In genomic region chr17:76469991-76470739, GRCh38 we compare ENCODE assay signal across 23 cellular contexts. TPM values are rescaled to one million over a fixed set of nuclear protein-coding genes. Genes with fewer than 3 reads are reported as not detected.
A peak's percentile ranks its signal among the peaks of the same experiment; 100 is the strongest.
DNase-seq lines count a peak whose midpoint lies in the region; ATAC-seq, FAIRE-seq and TF ChIP-seq lines count a peak whose summit lies in the region.
"Had no signal": no experiment of that assay in that cellular context is flagged by ENCODE, and none has a peak within 500 bp of the region (broad histone marks: within the 10 kb centered on the region; RNA-seq: fewer than 3 reads in every experiment).

No MANE protein-coding gene starts in this region.

- no peak overlapping the region for H3K4me2 ChIP-seq in IMR-90 (ENCODE audit: low read depth, low read length)
- H3K4me2 ChIP-seq in HepG2 (ENCODE audit: low read depth, low read length): no peak overlapping the region
- H3K4me2 ChIP-seq: SK-N-SH had no signal

- BruUV-seq in IMR-90 (replicated peaks; lab: Mats Ljungman, UMichigan) (no TSS peak), HepG2 (replicated peaks; lab: Mats Ljungman, UMichigan) (no TSS peak)

- H2BK20ac ChIP-seq in IMR-90 (ENCODE audit: low read depth, low read length): no peak overlapping the region

- H2BK15ac ChIP-seq in IMR-90 (ENCODE audit: low read depth, low read length): no peak overlapping the region

- CTCF ChIA-PET in activated naive CD4-positive, alpha-beta T cell treated with anti-CD3 and anti-CD28 coated beads, Interleukin-2, amount 10 ng/mL, durations not matched to agents 7 days and 5 days (lab: Charles Lee): interaction anchor here (1.8 kb wide), 1 partner anchor 36 kb away, joined by 5 read pairs; no protein-coding TSS in a partner anchor
- CTCF ChIA-PET in IMR-90 (lab: Yijun Ruan, JAX): no interaction called here
- CTCF ChIA-PET in HepG2 (lab: Yijun Ruan, JAX; ENCODE audit: low intra/inter-chr PET ratio, low total read pairs): no interaction called here

- H3K4ac ChIP-seq in IMR-90 (ENCODE audit: low read depth, low read length): no peak overlapping the region

- H3K4me1 Mint-ChIP-seq in activated naive CD4-positive, alpha-beta T cell treated with anti-CD3 and anti-CD28 coated beads, Interleukin-2, amount 10 ng/mL, durations not matched to agents 7 days and 5 days: peaks cover 6% of the 10 kb centered on the region
- H3K4me1 Mint-ChIP-seq in stimulated activated naive B cell treated with anti-CD40 and anti-IgM and Interleukin-4, amounts not matched to agents 10 μg/mL and 1 μg/mL and 100 μg/mL, for 72 hours: peaks cover 30 to 54% of the 10 kb centered on the region in 2 donors

- ATAC-seq in activated naive CD4-positive, alpha-beta T cell treated with anti-CD3 and anti-CD28 coated beads, Interleukin-2, amount 50 U/mL, for 72 hours: no peak
- ATAC-seq in IMR-90 (ENCODE audit: low read depth) (no peak), HepG2 (peak; percentile 2; the same call in 1 of the 3 replicates), GM19397 (IDR thresholded peaks at IDR 0.05; ENCODE audit: unreplicated experiment) (no peak)
- ATAC-seq in stimulated activated naive B cell treated with anti-CD40 and anti-IgM and Interleukin-4, amounts not matched to agents 10 μg/mL and 1 μg/mL and 100 μg/mL, for 72 hours (replicated peaks): no peak

- peaks cover 0 to 5% of the 10 kb centered on the region in 2 donors for H3K36me3 Mint-ChIP-seq in activated naive CD4-positive, alpha-beta T cell treated with anti-CD3 and anti-CD28 coated beads, Interleukin-2, amount 50 U/mL, for 72 hours
- H3K36me3 Mint-ChIP-seq in activated naive CD4-positive, alpha-beta T cell treated with anti-CD3 and anti-CD28 coated beads, Interleukin-2, amount 10 ng/mL, durations not matched to agents 7 days and 5 days: peaks cover 5% of the 10 kb centered on the region
- peaks cover 29 to 33% of the 10 kb centered on the region in 2 donors for H3K36me3 Mint-ChIP-seq in stimulated activated naive B cell treated with anti-CD40 and anti-IgM and Interleukin-4, amounts not matched to agents 10 μg/mL and 1 μg/mL and 100 μg/mL, for 72 hours

- TF ChIP-seq RAD21 in IMR-90 (IDR thresholded peaks at IDR 0.05; ENCODE audit: low read length): no peak
- no peak for TF ChIP-seq RAD21 in HepG2 (CRISPR knock-in tag; IDR thresholded peaks at IDR 0.05)

- H2BK5ac ChIP-seq in IMR-90 (ENCODE audit: low read depth, low read length, poor library complexity, severe bottlenecking): no peak overlapping the region

- no peak overlapping the region for H4K91ac ChIP-seq in IMR-90 (ENCODE audit: insufficient read depth, low read depth, low read length)

- FAIRE-seq in HepG2 (lab: Jason Lieb, UNC): no peak
- FAIRE-seq: H54, RCC 7860 had no signal

- TF ChIP-seq POLR2A in IMR-90 (IDR thresholded peaks at IDR 0.05; ENCODE audit: low read depth, low read length) (no peak), HepG2 (IDR thresholded peaks at IDR 0.05; ENCODE audit: insufficient read depth in 1 of 2, low read depth in 2 of 2, low read length in 2 of 2) (no peak)

- H3K4me3 ChIP-seq in IMR-90 (ENCODE audit: insufficient read depth, low read depth, low read length): no peak overlapping the region
- no peak overlapping the region for H3K4me3 ChIP-seq in HepG2 (replicated peaks in 1 of 3; ENCODE audit: insufficient read depth in 1 of 3, low read depth in 2 of 3, low read length in 3 of 3)
- H3K4me3 ChIP-seq: MG63 had no signal

- no peaks in the 10 kb centered on the region for H3K9me1 ChIP-seq in IMR-90 (ENCODE audit: insufficient read depth, low read length)

- no peaks in the 10 kb centered on the region for H4K20me1 ChIP-seq in IMR-90 (ENCODE audit: insufficient read depth, low read length)
- no peaks in the 10 kb centered on the region for H4K20me1 ChIP-seq in HepG2 (ENCODE audit: insufficient read depth, low read length)

- intact Hi-C loops in IMR-90 (cut with micrococcal nuclease) (no loop called here), HepG2 (cut with micrococcal nuclease; ENCODE audit: unreplicated experiment) (no loop called here)

- H3K4me1 ChIP-seq in IMR-90 (ENCODE audit: control insufficient read depth, insufficient read depth, low read length) (peaks cover 2% of the 10 kb centered on the region; the same call in 1 of the 2 replicates), HepG2 (ENCODE audit: insufficient read depth, low read length) (peaks cover 31% of the 10 kb centered on the region)

- H2AK9ac ChIP-seq in IMR-90 (replicated peaks; ENCODE audit: low read depth, low read length, poor library complexity): no peak overlapping the region

- POLR2A ChIA-PET in IMR-90 (lab: Charles Lee; ENCODE audit: unreplicated experiment): no interaction called here
- POLR2A ChIA-PET in HepG2 (lab: Yijun Ruan, JAX): interaction anchor here (1.1 to 1.5 kb wide), 2 partner anchors 30 to 32 kb away, joined by 5 to 7 read pairs; partner anchors contain the start of gene RHBDF2

- no peak overlapping the region for H3K14ac ChIP-seq in IMR-90 (replicated peaks; ENCODE audit: low read depth, low read length)

- H3K27ac Mint-ChIP-seq in activated naive CD4-positive, alpha-beta T cell treated with anti-CD3 and anti-CD28 coated beads, Interleukin-2, amount 50 U/mL, for 72 hours: peak overlapping the region; percentile 22 to 52
- no peak overlapping the region for H3K27ac Mint-ChIP-seq in activated naive CD4-positive, alpha-beta T cell treated with anti-CD3 and anti-CD28 coated beads, Interleukin-2, amount 10 ng/mL, durations not matched to agents 7 days and 5 days
- H3K27ac Mint-ChIP-seq in stimulated activated naive B cell treated with anti-CD40 and anti-IgM and Interleukin-4, amounts not matched to agents 10 μg/mL and 1 μg/mL and 100 μg/mL, for 72 hours: peak overlapping the region; percentile 37

- no peaks in the 10 kb centered on the region for H3K9me3 Mint-ChIP-seq in activated naive CD4-positive, alpha-beta T cell treated with anti-CD3 and anti-CD28 coated beads, Interleukin-2, amount 50 U/mL, for 72 hours
- no peaks in the 10 kb centered on the region for H3K9me3 Mint-ChIP-seq in activated naive CD4-positive, alpha-beta T cell treated with anti-CD3 and anti-CD28 coated beads, Interleukin-2, amount 10 ng/mL, durations not matched to agents 7 days and 5 days
- no peaks in the 10 kb centered on the region for H3K9me3 Mint-ChIP-seq in stimulated activated naive B cell treated with anti-CD40 and anti-IgM and Interleukin-4, amounts not matched to agents 10 μg/mL and 1 μg/mL and 100 μg/mL, for 72 hours

- 0 out of 2 replicates have a peak, but pooled peaks cover 5% of the 10 kb centered on the region for H3K27me3 ChIP-seq in IMR-90 (ENCODE audit: control insufficient read depth, insufficient read depth, low read length)
- H3K27me3 ChIP-seq in HepG2 (ENCODE audit: control insufficient read depth in 1 of 2, insufficient read depth in 2 of 2, low read length in 2 of 2): peaks cover 0 to 3% of the 10 kb centered on the region in 2 experiments; a peak in 1 of 5 replicates
- H3K27me3 ChIP-seq: MG63 had no signal

- no peak for DNase-seq in activated naive CD4-positive, alpha-beta T cell treated with anti-CD3 and anti-CD28 coated beads, Interleukin-2, amount 50 U/mL, for 72 hours (ENCODE audit: low spot score in 2 of 2)
- DNase-seq in activated naive CD4-positive, alpha-beta T cell treated with anti-CD3 and anti-CD28 coated beads, Interleukin-2, amount 10 ng/mL, durations not matched to agents 7 days and 5 days: no peak
- DNase-seq in IMR-90: no peak
- no peak for DNase-seq in HepG2 (ENCODE audit: low spot score)
- no peak for DNase-seq in stimulated activated naive B cell treated with anti-CD40 and anti-IgM and Interleukin-4, amounts not matched to agents 10 μg/mL and 1 μg/mL and 100 μg/mL, for 72 hours
- DNase-seq in glomerular visceral epithelial cell (ENCODE audit: extremely low spot score): no peak
- DNase-seq in NCI-H2107 treated with DMSO at 0.1 percent for 48 hours (lab: John Stamatoyannopoulos, UW; ENCODE audit: unreplicated experiment): no peak
- DNase-seq: AML-193, DMS79 treated with DMSO at 0.1 percent for 48 hours, Kasumi-1, MG63, NCI-H1048, NCI-H146, NCI-H2081, NCI-H510A, NCI-H748 treated with DMSO at 0.1 percent for 48 hours, SHP77 treated with DMSO at 0.1 percent for 48 hours, SK-N-SH had no signal

- dilution Hi-C loops in IMR-90 (cut with HindIII; ENCODE audit: low sequenced_read_pairs, unreplicated experiment): no loop called here

- no peaks in the 10 kb centered on the region for H3K79me1 ChIP-seq in IMR-90 (ENCODE audit: low read depth in 1 of 2, low read length in 2 of 2)

- no peaks in the 10 kb centered on the region for H3K9me3 ChIP-seq in IMR-90 (ENCODE audit: control insufficient read depth, insufficient read depth, low read length)
- H3K9me3 ChIP-seq in HepG2 (ENCODE audit: low read length): no peaks in the 10 kb centered on the region
- H3K9me3 ChIP-seq: MG63, SK-N-SH had no signal

- no peak overlapping the region for H3K18ac ChIP-seq in IMR-90 (ENCODE audit: low read depth, low read length)

- no peak overlapping the region for H2AK5ac ChIP-seq in IMR-90 (ENCODE audit: low read depth, low read length)

- no peak overlapping the region for H4K8ac ChIP-seq in IMR-90 (ENCODE audit: low read depth in 2 of 2, low read length in 2 of 2)

- 71% methylated on average over 2 of the region's 13 CpGs; no CpG with 5 or more reads in 1 of the 2 experiments for WGBS in IMR-90 (ENCODE audit: extremely low coverage in 2 of 2, insufficient read length in 1 of 2), 2 experiments
- 69% methylated on average over 12 of the region's 13 CpGs for WGBS in HepG2 (ENCODE audit: low lambda C conversion rate)

- H3K9ac ChIP-seq in IMR-90 (ENCODE audit: low read depth, low read length): no peak overlapping the region
- no peak overlapping the region for H3K9ac ChIP-seq in HepG2 (ENCODE audit: insufficient read depth, low read depth, low read length)
- H3K9ac ChIP-seq: SK-N-SH had no signal

- H2BK120ac ChIP-seq in IMR-90 (ENCODE audit: low read depth, low read length): no peak overlapping the region

- H3K79me2 ChIP-seq in HepG2 (ENCODE audit: insufficient read depth, low read length): no peaks in the 10 kb centered on the region

- TF ChIP-seq CTCF in IMR-90 (conservative IDR thresholded peaks at IDR 0.05; ENCODE audit: low read depth, low read length) (no peak), HepG2 (CRISPR knock-in tag; IDR thresholded peaks at IDR 0.05) (no peak)

- H3K27ac ChIP-seq in IMR-90 (ENCODE audit: insufficient read depth, low read length) (no peak overlapping the region), HepG2 (ENCODE audit: extremely low read length, insufficient read depth, low read length) (no peak overlapping the region)
- H3K27ac ChIP-seq: 22Rv1 had no signal

- H2AFZ ChIP-seq in IMR-90 (replicated peaks; ENCODE audit: low read length, poor library complexity) (peak overlapping the region; percentile 43), HepG2 (ENCODE audit: low read length) (no peak overlapping the region)

- no peak overlapping the region for H4K5ac ChIP-seq in IMR-90 (ENCODE audit: low read depth, low read length)

- TF ChIP-seq EP300 in HepG2 (IDR thresholded peaks at IDR 0.05; ENCODE audit: low read depth in 2 of 2, low read length in 2 of 2) (no peak), HepG2 (CRISPR knock-in tag; IDR thresholded peaks at IDR 0.05; ENCODE audit: borderline replicate concordance) (no peak)

- H3K36me3 ChIP-seq in IMR-90 (ENCODE audit: control insufficient read depth, insufficient read depth, low read length) (no peaks in the 10 kb centered on the region; the same call in 1 of the 2 replicates), HepG2 (replicated peaks in 1 of 2; ENCODE audit: control insufficient read depth in 1 of 2, insufficient read depth in 2 of 2, low read length in 2 of 2) (peaks cover 0 to 6% of the 10 kb centered on the region in 2 experiments; a peak in 1 of 5 replicates)

- in situ Hi-C loops in IMR-90 (cut with MboI; ENCODE audit: low sequenced_read_pairs) (loop anchor here (5.0 kb wide), 1 partner anchor 37 kb away; no protein-coding TSS in a partner anchor), HepG2 (cut with HindIII; ENCODE audit: extremely low pct_ligation_motif_present, low pct_unique_long_range_greater_than_20kb) (loop anchor here (5.0 kb wide), 1 partner anchor 37 kb away; no protein-coding TSS in a partner anchor)

- H3K56ac ChIP-seq in IMR-90 (ENCODE audit: extremely low read depth, insufficient read depth, low read length): no peak overlapping the region

- no peak overlapping the region for H3K23ac ChIP-seq in IMR-90 (ENCODE audit: low read depth, low read length)

- H3K27me3 Mint-ChIP-seq in activated naive CD4-positive, alpha-beta T cell treated with anti-CD3 and anti-CD28 coated beads, Interleukin-2, amount 10 ng/mL, durations not matched to agents 7 days and 5 days: no peaks in the 10 kb centered on the region
- H3K27me3 Mint-ChIP-seq in stimulated activated naive B cell treated with anti-CD40 and anti-IgM and Interleukin-4, amounts not matched to agents 10 μg/mL and 1 μg/mL and 100 μg/mL, for 72 hours: no peaks in the 10 kb centered on the region

- H3K4me3 Mint-ChIP-seq in activated naive CD4-positive, alpha-beta T cell treated with anti-CD3 and anti-CD28 coated beads, Interleukin-2, amount 10 ng/mL, durations not matched to agents 7 days and 5 days: no peak overlapping the region
- H3K4me3 Mint-ChIP-seq in stimulated activated naive B cell treated with anti-CD40 and anti-IgM and Interleukin-4, amounts not matched to agents 10 μg/mL and 1 μg/mL and 100 μg/mL, for 72 hours: no peak overlapping the region

RNA-seq across cellular contexts. Expression of gene AANAT, which starts 2.8 kb away (rescaled TPM):
- total RNA-seq in activated naive CD4-positive, alpha-beta T cell treated with anti-CD3 and anti-CD28 coated beads, Interleukin-2, amount 50 U/mL, for 72 hours: not detected
- total RNA-seq in IMR-90 (2012; rRNA removed) (not detected in 2 replicates), HepG2 (2016; rRNA removed; fragmentation: Illumina TruSeq; extraction: Trizol) (not detected in 2 replicates)
- polyA plus RNA-seq in IMR-90 (2012; rRNA removed) (0.19 and 0.21 TPM in 2 replicates), HepG2 (2011; rRNA removed) (0.03 and 0.07 TPM in 2 replicates)
- 0.08 and 0.32 TPM in 2 replicates for polyA plus RNA-seq in IMR-90 (2012; cell fraction: cytosol; rRNA removed)
- polyA plus RNA-seq in IMR-90 (2012; cell fraction: nucleus; rRNA removed; ENCODE audit: low replicate concordance): 0.92 and 1.8 TPM in 2 replicates
- total RNA-seq in HepG2 (2016; cell fraction: cytosol; rRNA removed; fragmentation: Illumina TruSeq; extraction: Trizol; ENCODE audit: low read depth): not detected in 2 replicates
- not detected in 2 replicates for total RNA-seq in HepG2 (2016; cell fraction: insoluble cytoplasmic fraction; rRNA removed; fragmentation: Illumina TruSeq; extraction: Trizol)
- not detected in 2 replicates for total RNA-seq in HepG2 (2016; cell fraction: membrane; rRNA removed; fragmentation: Illumina TruSeq; extraction: Trizol)
- not detected in 2 replicates for total RNA-seq in HepG2 (2016; cell fraction: nucleus; rRNA removed; fragmentation: Illumina TruSeq; extraction: Trizol)
- polyA plus RNA-seq in HepG2 (2011; cell fraction: cytosol; rRNA removed): not detected in 2 replicates
- 0.23 and 0.42 TPM in 2 replicates for polyA plus RNA-seq in HepG2 (2011; cell fraction: nucleus; rRNA removed)
- polyA plus RNA-seq in HepG2 (2012): 0.31 TPM in 1 of 2 replicates, not detected in the other
- polyA plus RNA-seq in HepG2 (2016; cell fraction: cytosol; fragmentation: Illumina TruSeq; extraction: Trizol; ENCODE audit: low read depth): not detected in 2 replicates
- not detected in 2 replicates for polyA plus RNA-seq in HepG2 (2016; cell fraction: insoluble cytoplasmic fraction; fragmentation: Illumina TruSeq; extraction: Trizol; ENCODE audit: low read depth)
- polyA plus RNA-seq in HepG2 (2016; cell fraction: membrane; fragmentation: Illumina TruSeq; extraction: Trizol; ENCODE audit: low read depth): not detected in 2 replicates
- not detected in 2 replicates for polyA plus RNA-seq in HepG2 (2016; cell fraction: nucleus; fragmentation: Illumina TruSeq; extraction: Trizol; ENCODE audit: insufficient read depth, low read depth)
- polyA minus RNA-seq in HepG2 (2011; rRNA and poly(A)+ RNA removed; ENCODE audit: low replicate concordance): not detected in 2 replicates
- polyA minus RNA-seq in HepG2 (2011; cell fraction: cytosol; rRNA and poly(A)+ RNA removed): not detected in 2 replicates
- polyA minus RNA-seq in HepG2 (2011; cell fraction: nucleus; rRNA and poly(A)+ RNA removed): not detected in 2 replicates
- total RNA-seq: OCI-LY7 had no signal

RNA-seq across cellular contexts. Expression of gene UBE2O, which starts 17.2 kb away (rescaled TPM):
- total RNA-seq in activated naive CD4-positive, alpha-beta T cell treated with anti-CD3 and anti-CD28 coated beads, Interleukin-2, amount 50 U/mL, for 72 hours: 10 to 100 TPM; 17.3 to 45.8 TPM
- total RNA-seq in IMR-90 (2012; rRNA removed): 17.6 and 20.0 TPM in 2 replicates
- polyA plus RNA-seq in IMR-90 (2012; rRNA removed): 14.3 and 17.6 TPM in 2 replicates
- polyA plus RNA-seq in IMR-90 (2012; cell fraction: cytosol; rRNA removed): 9.1 and 12.2 TPM in 2 replicates
- 43.5 and 62.5 TPM in 2 replicates for polyA plus RNA-seq in IMR-90 (2012; cell fraction: nucleus; rRNA removed; ENCODE audit: low replicate concordance)
- total RNA-seq in HepG2 (2016; rRNA removed; fragmentation: Illumina TruSeq; extraction: Trizol): 21.5 and 22.3 TPM in 2 replicates
- 2.7 and 3.0 TPM in 2 replicates for total RNA-seq in HepG2 (2016; cell fraction: cytosol; rRNA removed; fragmentation: Illumina TruSeq; extraction: Trizol; ENCODE audit: low read depth)
- 22.1 and 22.5 TPM in 2 replicates for total RNA-seq in HepG2 (2016; cell fraction: insoluble cytoplasmic fraction; rRNA removed; fragmentation: Illumina TruSeq; extraction: Trizol)
- 7.2 and 8.1 TPM in 2 replicates for total RNA-seq in HepG2 (2016; cell fraction: membrane; rRNA removed; fragmentation: Illumina TruSeq; extraction: Trizol)
- total RNA-seq in HepG2 (2016; cell fraction: nucleus; rRNA removed; fragmentation: Illumina TruSeq; extraction: Trizol): 23.0 and 27.1 TPM in 2 replicates
- 23.5 and 30.4 TPM in 2 replicates for polyA plus RNA-seq in HepG2 (2011; rRNA removed)
- polyA plus RNA-seq in HepG2 (2011; cell fraction: cytosol; rRNA removed): 11.6 and 11.8 TPM in 2 replicates
- polyA plus RNA-seq in HepG2 (2011; cell fraction: nucleus; rRNA removed): 87.2 and 93.5 TPM in 2 replicates
- polyA plus RNA-seq in HepG2 (2012): 28.0 and 29.8 TPM in 2 replicates
- polyA plus RNA-seq in HepG2 (2016; cell fraction: cytosol; fragmentation: Illumina TruSeq; extraction: Trizol; ENCODE audit: low read depth): 0.86 and 0.95 TPM in 2 replicates
- polyA plus RNA-seq in HepG2 (2016; cell fraction: insoluble cytoplasmic fraction; fragmentation: Illumina TruSeq; extraction: Trizol; ENCODE audit: low read depth): 15.3 and 21.2 TPM in 2 replicates
- polyA plus RNA-seq in HepG2 (2016; cell fraction: membrane; fragmentation: Illumina TruSeq; extraction: Trizol; ENCODE audit: low read depth): 2.1 and 3.0 TPM in 2 replicates
- polyA plus RNA-seq in HepG2 (2016; cell fraction: nucleus; fragmentation: Illumina TruSeq; extraction: Trizol; ENCODE audit: insufficient read depth, low read depth): 66.1 and 73.3 TPM in 2 replicates
- polyA minus RNA-seq in HepG2 (2011; rRNA and poly(A)+ RNA removed; ENCODE audit: low replicate concordance): 39.5 and 89.3 TPM in 2 replicates
- polyA minus RNA-seq in HepG2 (2011; cell fraction: cytosol; rRNA and poly(A)+ RNA removed): 31.1 and 31.4 TPM in 2 replicates
- polyA minus RNA-seq in HepG2 (2011; cell fraction: nucleus; rRNA and poly(A)+ RNA removed): 27.4 and 30.3 TPM in 2 replicates

RNA-seq across cellular contexts. Expression of gene RHBDF2, which starts 31.1 kb away (rescaled TPM):
- total RNA-seq in activated naive CD4-positive, alpha-beta T cell treated with anti-CD3 and anti-CD28 coated beads, Interleukin-2, amount 50 U/mL, for 72 hours: 10 to 100 TPM; 30.4 to 43.1 TPM
- total RNA-seq in IMR-90 (2012; rRNA removed) (1.3 and 1.4 TPM in 2 replicates), HepG2 (2016; rRNA removed; fragmentation: Illumina TruSeq; extraction: Trizol) (4.2 and 7.8 TPM in 2 replicates)
- polyA plus RNA-seq in IMR-90 (2012; rRNA removed) (8.3 and 10.0 TPM in 2 replicates), HepG2 (2011; rRNA removed) (24.2 and 27.6 TPM in 2 replicates)
- polyA plus RNA-seq in IMR-90 (2012; cell fraction: cytosol; rRNA removed): 6.7 and 10.1 TPM in 2 replicates
- polyA plus RNA-seq in IMR-90 (2012; cell fraction: nucleus; rRNA removed; ENCODE audit: low replicate concordance): 29.5 and 54.3 TPM in 2 replicates
- 3.3 and 3.4 TPM in 2 replicates for total RNA-seq in HepG2 (2016; cell fraction: cytosol; rRNA removed; fragmentation: Illumina TruSeq; extraction: Trizol; ENCODE audit: low read depth)
- 2.8 and 8.6 TPM in 2 replicates for total RNA-seq in HepG2 (2016; cell fraction: insoluble cytoplasmic fraction; rRNA removed; fragmentation: Illumina TruSeq; extraction: Trizol)
- total RNA-seq in HepG2 (2016; cell fraction: membrane; rRNA removed; fragmentation: Illumina TruSeq; extraction: Trizol): 3.2 and 3.5 TPM in 2 replicates
- total RNA-seq in HepG2 (2016; cell fraction: nucleus; rRNA removed; fragmentation: Illumina TruSeq; extraction: Trizol): 10.0 and 14.7 TPM in 2 replicates
- 9.7 and 15.2 TPM in 2 replicates for polyA plus RNA-seq in HepG2 (2011; cell fraction: cytosol; rRNA removed)
- polyA plus RNA-seq in HepG2 (2011; cell fraction: nucleus; rRNA removed): 96.1 and 124 TPM in 2 replicates
- polyA plus RNA-seq in HepG2 (2012): 17.9 and 27.7 TPM in 2 replicates
- 1.2 and 1.5 TPM in 2 replicates for polyA plus RNA-seq in HepG2 (2016; cell fraction: cytosol; fragmentation: Illumina TruSeq; extraction: Trizol; ENCODE audit: low read depth)
- polyA plus RNA-seq in HepG2 (2016; cell fraction: insoluble cytoplasmic fraction; fragmentation: Illumina TruSeq; extraction: Trizol; ENCODE audit: low read depth): 3.8 and 4.6 TPM in 2 replicates
- 2.0 and 3.1 TPM in 2 replicates for polyA plus RNA-seq in HepG2 (2016; cell fraction: membrane; fragmentation: Illumina TruSeq; extraction: Trizol; ENCODE audit: low read depth)
- 23.9 and 27.3 TPM in 2 replicates for polyA plus RNA-seq in HepG2 (2016; cell fraction: nucleus; fragmentation: Illumina TruSeq; extraction: Trizol; ENCODE audit: insufficient read depth, low read depth)
- 8.1 and 40.4 TPM in 2 replicates for polyA minus RNA-seq in HepG2 (2011; rRNA and poly(A)+ RNA removed; ENCODE audit: low replicate concordance)
- 12.8 and 13.5 TPM in 2 replicates for polyA minus RNA-seq in HepG2 (2011; cell fraction: cytosol; rRNA and poly(A)+ RNA removed)
- 26.5 and 30.6 TPM in 2 replicates for polyA minus RNA-seq in HepG2 (2011; cell fraction: nucleus; rRNA and poly(A)+ RNA removed)
